Comparison of ENCODE assay signal across 26 cellular contexts in the genomic region with DNA sequence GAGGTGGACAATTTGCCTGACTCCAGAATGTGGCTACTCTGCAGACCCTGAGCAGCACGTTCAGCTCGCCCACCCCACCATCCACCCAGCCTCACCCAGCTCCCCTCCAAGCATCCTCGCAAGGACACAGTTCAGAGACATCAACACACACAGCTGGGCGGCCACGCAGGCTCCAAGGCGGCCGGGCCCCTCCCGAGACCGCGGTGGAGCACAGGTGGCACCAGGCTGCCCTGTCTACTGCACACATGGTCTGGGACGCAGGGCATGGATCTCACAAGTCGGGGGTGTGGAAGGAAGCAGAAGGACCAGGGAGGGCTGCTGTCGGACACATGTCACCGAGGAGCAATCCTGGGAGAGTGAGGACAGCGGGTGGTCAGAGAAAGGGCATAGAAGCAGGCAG. TPM values are rescaled to one million over a fixed set of nuclear protein-coding genes. Genes with fewer than 3 reads are reported as not detected.
"Had no signal": no experiment of that assay in that cellular context is flagged by ENCODE, and none has a peak within 500 bp of the region (broad histone marks: within the 10 kb centered on the region; RNA-seq: fewer than 3 reads in every experiment).

No MANE protein-coding gene starts in this region.

- FAIRE-seq: HTR-8/SVneo had no signal

- H3K36me3 ChIP-seq: MG63 had no signal

- H3K9me3 ChIP-seq: MG63, SK-N-SH had no signal

- H3K9ac ChIP-seq: SK-N-SH had no signal

- H3K4me2 ChIP-seq: SK-N-SH had no signal

- H3K4me3 ChIP-seq: MG63 had no signal

- DNase-seq: IMR-90, Karpas-422, KG1, MG63, NCI-H1092, NCI-H1105 treated with DMSO at 0.1 percent for 48 hours, NCI-H1417 treated with DMSO at 0.1 percent for 48 hours, NCI-H146, NCI-H1694 treated with DMSO at 0.1 percent for 48 hours, NCI-H1930, NCI-H2081, NCI-H2107, NCI-H2227 treated with DMSO at 0.1 percent for 48 hours, NCI-H446, NCI-H510A, NCI-H524 treated with DMSO at 0.1 percent for 48 hours, NCI-H69, NCI-H774, SHP77, SK-N-SH, SW 1271 had no signal

- H3K27ac ChIP-seq: HL-60, RWPE1 had no signal

- H3K27me3 ChIP-seq: MG63 had no signal

- ATAC-seq: Panc1 had no signal

RNA-seq across cellular contexts. Expression of gene AQP12A, which starts 36.2 kb away (rescaled TPM):
- total RNA-seq: IMR-90, SK-MEL-5 had no signal
- polyA plus RNA-seq: IMR-90, SK-N-SH had no signal

RNA-seq across cellular contexts. Expression of gene AQP12B, which starts 45.2 kb away (rescaled TPM):
- total RNA-seq: IMR-90, SK-MEL-5 had no signal
- polyA plus RNA-seq: IMR-90, SK-N-SH had no signal
